Comparison of ENCODE assay signal across 1 cellular context in the genomic region with DNA sequence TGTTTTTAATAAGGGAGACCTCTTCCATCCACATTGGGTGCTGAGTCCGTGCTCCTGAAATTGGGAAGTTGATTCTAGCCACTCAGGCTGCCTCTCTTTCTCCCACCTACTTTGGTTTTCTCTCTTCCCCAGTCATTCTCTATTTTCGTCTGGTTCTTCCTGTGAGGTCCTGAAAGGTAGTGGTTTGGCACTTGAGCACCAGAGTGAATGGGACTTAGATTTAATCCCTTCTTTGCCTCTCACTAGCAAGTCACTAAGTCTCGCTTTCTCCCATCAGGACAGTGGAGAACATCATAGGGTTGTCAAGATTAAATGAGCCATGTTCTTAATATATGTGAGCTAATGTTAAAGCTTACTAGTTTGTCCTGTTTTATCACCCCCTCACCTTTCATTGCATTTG.
TF ChIP-seq lines count a peak whose summit lies in the region.

No MANE protein-coding gene starts in this region.

TF ChIP-seq in HepG2, 621 proteins besides CTCF, POLR2A, EP300 and RAD21:
- TF ChIP-seq ZNF615 (CRISPR knock-in tag; IDR thresholded peaks at IDR 0.05; ENCODE audit: borderline replicate concordance) (no peak), ZNF746 (CRISPR knock-in tag; IDR thresholded peaks at IDR 0.05) (no peak), POLR2G (IDR thresholded peaks at IDR 0.05; ENCODE audit: low read depth, low read length) (no peak), CCDC6 (CRISPR knock-in tag; IDR thresholded peaks at IDR 0.05) (no peak), RBM22 (optimal IDR thresholded peaks at IDR 0.05; ENCODE audit: low read length) (no peak), YY1 (IDR thresholded peaks at IDR 0.05; ENCODE audit: insufficient read depth, insufficient replicate concordance, low read depth, low read length) (no peak), ZNF484 (CRISPR knock-in tag; IDR thresholded peaks at IDR 0.05; ENCODE audit: borderline replicate concordance, low read depth) (no peak), MEIS1 (CRISPR knock-in tag; IDR thresholded peaks at IDR 0.05; ENCODE audit: borderline replicate concordance) (no peak), ESRRA (CRISPR knock-in tag; IDR thresholded peaks at IDR 0.05; ENCODE audit: low read depth) (no peak), ZNF761 (CRISPR knock-in tag; conservative IDR thresholded peaks at IDR 0.05) (no peak), SRSF4 (IDR thresholded peaks at IDR 0.05; ENCODE audit: low read depth, low read length, poor library complexity, severe bottlenecking) (no peak), DR1 (CRISPR knock-in tag; IDR thresholded peaks at IDR 0.05) (no peak), NR1H2 (CRISPR knock-in tag; IDR thresholded peaks at IDR 0.05; ENCODE audit: borderline replicate concordance, low read depth) (no peak), FOXO1 (CRISPR knock-in tag; IDR thresholded peaks at IDR 0.05) (no peak), NFKB2 (CRISPR knock-in tag; IDR thresholded peaks at IDR 0.05; ENCODE audit: borderline replicate concordance) (no peak), ZNF20 (CRISPR knock-in tag; IDR thresholded peaks at IDR 0.05) (no peak)
- TF ChIP-seq, protein P1, sequence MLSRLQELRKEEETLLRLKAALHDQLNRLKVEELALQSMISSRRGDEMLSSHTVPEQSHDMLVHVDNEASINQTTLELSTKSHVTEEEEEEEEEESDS (CRISPR knock-in tag; IDR thresholded peaks at IDR 0.05; ENCODE audit: borderline replicate concordance): no peak
- TF ChIP-seq, protein P2, sequence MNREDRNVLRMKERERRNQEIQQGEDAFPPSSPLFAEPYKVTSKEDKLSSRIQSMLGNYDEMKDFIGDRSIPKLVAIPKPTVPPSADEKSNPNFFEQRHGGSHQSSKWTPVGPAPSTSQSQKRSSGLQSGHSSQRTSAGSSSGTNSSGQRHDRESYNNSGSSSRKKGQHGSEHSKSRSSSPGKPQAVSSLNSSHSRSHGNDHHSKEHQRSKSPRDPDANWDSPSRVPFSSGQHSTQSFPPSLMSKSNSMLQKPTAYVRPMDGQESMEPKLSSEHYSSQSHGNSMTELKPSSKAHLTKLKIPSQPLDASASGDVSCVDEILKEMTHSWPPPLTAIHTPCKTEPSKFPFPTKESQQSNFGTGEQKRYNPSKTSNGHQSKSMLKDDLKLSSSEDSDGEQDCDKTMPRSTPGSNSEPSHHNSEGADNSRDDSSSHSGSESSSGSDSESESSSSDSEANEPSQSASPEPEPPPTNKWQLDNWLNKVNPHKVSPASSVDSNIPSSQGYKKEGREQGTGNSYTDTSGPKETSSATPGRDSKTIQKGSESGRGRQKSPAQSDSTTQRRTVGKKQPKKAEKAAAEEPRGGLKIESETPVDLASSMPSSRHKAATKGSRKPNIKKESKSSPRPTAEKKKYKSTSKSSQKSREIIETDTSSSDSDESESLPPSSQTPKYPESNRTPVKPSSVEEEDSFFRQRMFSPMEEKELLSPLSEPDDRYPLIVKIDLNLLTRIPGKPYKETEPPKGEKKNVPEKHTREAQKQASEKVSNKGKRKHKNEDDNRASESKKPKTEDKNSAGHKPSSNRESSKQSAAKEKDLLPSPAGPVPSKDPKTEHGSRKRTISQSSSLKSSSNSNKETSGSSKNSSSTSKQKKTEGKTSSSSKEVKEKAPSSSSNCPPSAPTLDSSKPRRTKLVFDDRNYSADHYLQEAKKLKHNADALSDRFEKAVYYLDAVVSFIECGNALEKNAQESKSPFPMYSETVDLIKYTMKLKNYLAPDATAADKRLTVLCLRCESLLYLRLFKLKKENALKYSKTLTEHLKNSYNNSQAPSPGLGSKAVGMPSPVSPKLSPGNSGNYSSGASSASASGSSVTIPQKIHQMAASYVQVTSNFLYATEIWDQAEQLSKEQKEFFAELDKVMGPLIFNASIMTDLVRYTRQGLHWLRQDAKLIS (CRISPR knock-in tag; IDR thresholded peaks at IDR 0.05): no peak
- TF ChIP-seq, protein P3, sequence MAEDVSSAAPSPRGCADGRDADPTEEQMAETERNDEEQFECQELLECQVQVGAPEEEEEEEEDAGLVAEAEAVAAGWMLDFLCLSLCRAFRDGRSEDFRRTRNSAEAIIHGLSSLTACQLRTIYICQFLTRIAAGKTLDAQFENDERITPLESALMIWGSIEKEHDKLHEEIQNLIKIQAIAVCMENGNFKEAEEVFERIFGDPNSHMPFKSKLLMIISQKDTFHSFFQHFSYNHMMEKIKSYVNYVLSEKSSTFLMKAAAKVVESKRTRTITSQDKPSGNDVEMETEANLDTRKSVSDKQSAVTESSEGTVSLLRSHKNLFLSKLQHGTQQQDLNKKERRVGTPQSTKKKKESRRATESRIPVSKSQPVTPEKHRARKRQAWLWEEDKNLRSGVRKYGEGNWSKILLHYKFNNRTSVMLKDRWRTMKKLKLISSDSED (CRISPR knock-in tag; IDR thresholded peaks at IDR 0.05): no peak
- TF ChIP-seq, protein P4, sequence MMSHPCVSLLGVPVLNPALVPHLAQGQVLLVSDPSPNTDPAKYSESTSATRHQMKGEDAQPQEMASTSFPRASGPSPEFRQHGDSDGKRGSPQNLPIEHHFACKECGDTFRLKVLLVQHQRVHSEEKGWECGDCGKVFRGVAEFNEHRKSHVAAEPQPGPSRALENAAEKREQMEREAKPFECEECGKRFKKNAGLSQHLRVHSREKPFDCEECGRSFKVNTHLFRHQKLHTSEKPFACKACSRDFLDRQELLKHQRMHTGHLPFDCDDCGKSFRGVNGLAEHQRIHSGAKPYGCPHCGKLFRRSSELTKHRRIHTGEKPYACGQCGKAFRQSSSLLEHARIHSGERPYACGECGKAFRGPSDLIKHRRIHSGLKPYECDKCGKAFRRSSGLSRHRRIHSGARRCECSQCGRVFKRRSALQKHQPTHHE (CRISPR knock-in tag; IDR thresholded peaks at IDR 0.05; ENCODE audit: borderline replicate concordance): no peak
